8 cellular contexts compared by ENCODE assay signal in the genomic region with DNA sequence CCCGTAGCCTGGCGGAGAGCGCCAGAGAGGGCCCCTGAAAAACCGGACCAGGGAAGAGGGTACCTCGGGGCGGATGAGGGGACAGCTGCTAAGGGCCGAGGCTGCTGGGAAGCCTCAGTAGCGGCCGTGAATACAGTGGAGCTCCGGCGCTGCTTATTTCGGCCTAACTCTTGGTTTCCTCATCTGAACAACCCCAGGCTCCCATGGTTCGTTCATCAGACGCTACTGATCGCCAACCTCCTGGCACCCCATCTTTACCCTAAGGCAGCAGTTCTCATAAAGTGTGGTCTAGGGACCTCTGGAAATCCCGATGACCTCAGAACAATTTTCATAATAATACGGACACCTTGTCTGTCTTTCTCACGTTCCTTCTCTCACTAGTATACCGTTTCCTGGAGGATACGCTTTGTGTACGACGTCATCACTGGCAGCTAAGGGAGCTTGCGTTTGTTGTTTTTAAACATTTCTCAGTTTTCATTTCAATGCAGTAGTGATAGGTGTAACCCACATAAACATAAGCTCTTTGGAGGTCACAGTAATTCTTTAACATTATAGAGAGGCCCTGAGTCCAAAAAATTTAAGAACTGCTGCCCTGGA. TPM values are rescaled to one million over a fixed set of nuclear protein-coding genes. Genes with fewer than 3 reads are reported as not detected.
A peak's percentile ranks its signal among the peaks of the same experiment; 100 is the strongest.
DNase-seq lines count a peak whose midpoint lies in the region; ATAC-seq and TF ChIP-seq lines count a peak whose summit lies in the region.

No MANE protein-coding gene starts in this region.

- DNase-seq in AG04449 (ENCODE audit: low read depth, low spot score) (no peak), NCI-H748 (lab: John Stamatoyannopoulos, UW; ENCODE audit: unreplicated experiment) (peak; percentile 58), mesendoderm (no peak), aorta (no peak)
- DNase-seq in stimulated activated CD4-positive, alpha-beta T cell treated with anti-CD3 and anti-CD28 coated beads, Interleukin-12 subunit alpha, Interleukin-12 subunit beta, amount 100 ng/mL, for 4 hours: no peak

- H3K4me1 ChIP-seq in mesendoderm (ENCODE audit: control insufficient read depth, low read depth, low read length) (no peaks in the 10 kb centered on the region), aorta (ENCODE audit: control insufficient read depth in 1 of 2, insufficient read depth in 2 of 2, low read length in 2 of 2) (peaks cover 0 to 3% of the 10 kb centered on the region in 2 donors)

- peaks cover 2% of the 10 kb centered on the region for H3K79me1 ChIP-seq in mesendoderm (ENCODE audit: low read length)

- ATAC-seq in GM18517 (IDR thresholded peaks at IDR 0.05; ENCODE audit: unreplicated experiment): peak; percentile 53
- ATAC-seq in HG02970 (IDR thresholded peaks at IDR 0.05; ENCODE audit: low FRiP score, unreplicated experiment): peak; percentile 36
- no peak for ATAC-seq in aorta (ENCODE audit: low FRiP score)

- peaks cover 5% of the 10 kb centered on the region for H3K79me2 ChIP-seq in mesendoderm (ENCODE audit: control insufficient read depth, insufficient read depth, low read length)

- peak overlapping the region; percentile 64 for H3K9ac ChIP-seq in mesendoderm (ENCODE audit: low read length)

- H3K36me3 ChIP-seq in mesendoderm (ENCODE audit: control insufficient read depth, insufficient read depth, low read length) (no peaks in the 10 kb centered on the region), aorta (ENCODE audit: control insufficient read depth in 1 of 2, insufficient read depth in 2 of 2, low read length in 1 of 2) (no peaks in the 10 kb centered on the region)

- no peak overlapping the region for H2BK120ac ChIP-seq in mesendoderm (ENCODE audit: low read depth, low read length)

- H2BK5ac ChIP-seq in mesendoderm (ENCODE audit: low read length): no peak overlapping the region

- no peak overlapping the region for H3K23ac ChIP-seq in mesendoderm (ENCODE audit: low read length)

- CTCF ChIA-PET in AG04449 (lab: Yijun Ruan, JAX): no interaction called here

- peak overlapping the region; percentile 100 for H3K27ac ChIP-seq in cingulate gyrus (ENCODE audit: low read depth, low read length)
- no peak overlapping the region for H3K27ac ChIP-seq in mesendoderm (ENCODE audit: low read depth, low read length)
- peak overlapping the region in 1 of 2 donors; percentile 61 for H3K27ac ChIP-seq in aorta (ENCODE audit: low read depth in 1 of 2, low read length in 2 of 2)

- no peak overlapping the region for H4K8ac ChIP-seq in mesendoderm (ENCODE audit: low read depth, low read length)

- no peak overlapping the region for H2BK15ac ChIP-seq in mesendoderm (replicated peaks; ENCODE audit: low read depth)

- TF ChIP-seq CTCF in AG04449 (IDR thresholded peaks at IDR 0.05; ENCODE audit: insufficient read depth, low read length, missing control alignments): no peak

- POLR2A ChIA-PET in AG04449 (lab: Yijun Ruan, JAX): no interaction called here

- H2AK5ac ChIP-seq in mesendoderm (ENCODE audit: low read length): no peak overlapping the region

- H3K9me3 ChIP-seq in aorta (ENCODE audit: control insufficient read depth, low read length): peaks cover 2% of the 10 kb centered on the region

- no CpG with 5 or more reads among the region's 23 CpGs for WGBS in mesendoderm (ENCODE audit: extremely low coverage, insufficient coverage, low lambda C conversion rate)
- 2 to 5% methylated on average over 23 of the region's 23 CpGs for WGBS in aorta, 2 donors

- no peak overlapping the region for H3K4ac ChIP-seq in mesendoderm (ENCODE audit: low read depth, low read length)

- peak overlapping the region; percentile 82 for H3K56ac ChIP-seq in mesendoderm (ENCODE audit: low read length)

- H3K4me3 ChIP-seq in AG04449 (ENCODE audit: low read depth, low read length) (peak overlapping the region; percentile 75), mesendoderm (ENCODE audit: low read length) (peak overlapping the region; percentile 74), aorta (ENCODE audit: low read length in 2 of 2) (peak overlapping the region; percentile 60 to 90)

- H3K4me2 ChIP-seq in mesendoderm (ENCODE audit: low read length): peak overlapping the region; percentile 92

- H4K5ac ChIP-seq in mesendoderm (ENCODE audit: low read length): no peak overlapping the region

- H3K27me3 ChIP-seq in mesendoderm (ENCODE audit: insufficient read depth, low read length, poor library complexity) (no peaks in the 10 kb centered on the region), aorta (ENCODE audit: control insufficient read depth in 1 of 2, insufficient read depth in 2 of 2, low read length in 1 of 2) (no peaks in the 10 kb centered on the region)

- intact Hi-C loops in aorta (cut with DNase I): loop anchor here (5.0 to 10.0 kb wide), 2 partner anchors 140 to 633 kb away; a partner anchor contains a TSS

- H3K18ac ChIP-seq in mesendoderm (ENCODE audit: low read length): no peak overlapping the region

RNA-seq across cellular contexts. Expression of a gene that starts 0.7 kb away (rescaled TPM):
- 14.3 TPM for polyA plus RNA-seq in mesendoderm (2013, experiment 1 of 2)
- 13.7 TPM for polyA plus RNA-seq in mesendoderm (2013, experiment 2 of 2)
- total RNA-seq in aorta: 10 to 100 TPM; 14.7 to 16.5 TPM
- 10 to 100 TPM; 19.8 to 20.6 TPM for polyA plus RNA-seq in aorta

RNA-seq across cellular contexts. Expression of a gene that starts 59.5 kb away (rescaled TPM):
- 0.11 TPM for polyA plus RNA-seq in mesendoderm (2013, experiment 1 of 2)
- 0.13 TPM for polyA plus RNA-seq in mesendoderm (2013, experiment 2 of 2)
- total RNA-seq in aorta: under 1 TPM; 0.13 to 0.18 TPM
- not detected for polyA plus RNA-seq in aorta
